ENCODE assay signal across 8 cellular contexts in the genomic region with DNA sequence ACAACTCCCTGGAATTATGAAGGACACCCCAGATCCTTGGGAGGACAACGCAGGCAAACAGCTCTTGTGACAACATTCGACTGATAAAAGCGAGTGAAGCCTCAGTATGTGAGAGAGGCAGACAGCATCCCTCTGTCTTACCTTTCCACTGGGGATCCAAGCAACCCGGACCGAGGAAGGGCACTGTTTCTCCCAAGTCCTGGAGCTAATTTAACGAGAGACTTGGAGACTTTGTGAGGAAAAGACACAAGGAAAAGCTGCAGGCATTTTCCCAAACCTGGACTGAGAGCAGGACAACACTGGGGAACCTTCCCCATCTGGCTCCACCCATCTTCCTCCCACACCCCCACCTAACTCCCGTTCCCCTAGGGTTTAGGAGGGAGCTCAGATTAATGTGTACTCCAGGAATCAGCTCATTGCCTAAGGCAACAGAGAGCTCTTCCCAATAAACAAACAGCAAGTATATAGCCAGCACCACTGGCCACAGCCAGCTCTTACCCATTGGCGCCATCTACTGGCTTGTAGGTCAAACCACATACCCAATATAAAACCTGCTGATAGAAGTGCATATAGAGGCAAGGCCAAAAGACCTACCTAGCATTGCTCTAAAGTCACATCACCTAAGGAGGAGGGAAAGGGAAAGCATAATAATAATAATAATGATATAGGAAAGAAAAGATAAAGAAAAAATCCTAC.
DNase-seq lines count a peak whose midpoint lies in the region; ATAC-seq, FAIRE-seq and TF ChIP-seq lines count a peak whose summit lies in the region.
"Not testable (repeated sequence)": the region's sequence is repeated elsewhere in the genome, so short reads cannot be mapped to it uniquely, and the experiment has no call there.

No MANE protein-coding gene starts in this region.

- TF ChIP-seq CTCF in WI38 (IDR thresholded peaks at IDR 0.05; ENCODE audit: low read depth, low read length) (peak; percentile 35; the same call in 1 of the 2 replicates), kidney (IDR thresholded peaks at IDR 0.05; ENCODE audit: borderline replicate concordance, extremely low read depth, insufficient read depth) (peak; percentile 43)

- not testable (repeated sequence) for H3K27me3 Mint-ChIP-seq in CD4-positive, alpha-beta memory T cell

- ATAC-seq in GM19372 (IDR thresholded peaks at IDR 0.05; ENCODE audit: low read depth, unreplicated experiment): peak; percentile 65
- ATAC-seq in HG03378 (IDR thresholded peaks at IDR 0.05; ENCODE audit: unreplicated experiment): peak; percentile 84

- H3K36me3 ChIP-seq in CD4-positive, alpha-beta memory T cell (ENCODE audit: insufficient read depth, low read length); kidney (ENCODE audit: control insufficient read depth in 1 of 2, insufficient read depth in 2 of 2, low read length in 2 of 2): not testable (repeated sequence)

- H3K27me3 ChIP-seq in CD4-positive, alpha-beta memory T cell (ENCODE audit: insufficient read depth, low read length): not testable (repeated sequence)

- intact Hi-C loops in CD4-positive, alpha-beta memory T cell (cut with micrococcal nuclease): loop anchor here (5.0 kb wide), 2 partner anchors 109 to 234 kb away; a partner anchor contains a TSS
- intact Hi-C loops in kidney (cut with DNase I): not testable (repeated sequence)

- POLR2A ChIA-PET in CD4-positive, alpha-beta memory T cell (lab: Charles Lee; ENCODE audit: partially characterized antibody): not testable (repeated sequence)

- H3K4me1 ChIP-seq in CD4-positive, alpha-beta memory T cell (ENCODE audit: insufficient read depth, low read length); kidney (ENCODE audit: control insufficient read depth in 1 of 2, insufficient read depth in 1 of 2, low read depth in 1 of 2, low read length in 2 of 2): not testable (repeated sequence)

- H3K9me3 ChIP-seq in CD4-positive, alpha-beta memory T cell (ENCODE audit: control insufficient read depth in 1 of 2, low read length in 2 of 2); kidney (ENCODE audit: control insufficient read depth in 1 of 2, low read length in 2 of 2): not testable (repeated sequence)

- FAIRE-seq in kidney (lab: Jason Lieb, UNC): not testable (repeated sequence)

- peak; percentile 37 to 63 (median 58) for DNase-seq in CD4-positive, alpha-beta memory T cell
- peak; percentile 45 for DNase-seq in NCI-H345 (lab: John Stamatoyannopoulos, UW)
- peak in 32 of 61 donors; percentile 0 to 66 (median 4) for DNase-seq in caudate nucleus (lab: John Stamatoyannopoulos, UW)
- DNase-seq in kidney: not testable (repeated sequence)
- peak in 2 of 3 donors; percentile 4 to 62 for DNase-seq in stimulated activated CD4-positive, alpha-beta T cell treated with anti-CD3 and anti-CD28 coated beads, Interleukin-12 subunit alpha, Interleukin-12 subunit beta, amount 100 ng/mL, for 48 hours (ENCODE audit: low read depth in 2 of 3, low spot score in 1 of 3)

- H3K4me3 Mint-ChIP-seq in CD4-positive, alpha-beta memory T cell: not testable (repeated sequence)

- CTCF ChIA-PET in CD4-positive, alpha-beta memory T cell (lab: Charles Lee; ENCODE audit: partially characterized antibody): interaction anchor here (0.7 kb wide), 1 partner anchor 413 kb away, joined by 3 read pairs; no protein-coding TSS in a partner anchor

- H3K36me3 Mint-ChIP-seq in CD4-positive, alpha-beta memory T cell: not testable (repeated sequence)

- H3K9me3 Mint-ChIP-seq in CD4-positive, alpha-beta memory T cell: not testable (repeated sequence)

- not testable (repeated sequence) for H3K9ac ChIP-seq in kidney (ENCODE audit: low read length in 2 of 2)

- H3K27ac ChIP-seq in CD4-positive, alpha-beta memory T cell (ENCODE audit: low read depth, low read length); caudate nucleus (ENCODE audit: low read depth, low read length); kidney (ENCODE audit: low read depth in 2 of 2, low read length in 2 of 2): not testable (repeated sequence)

- peak overlapping the region in 1 of 7 donors; percentile 37 for H3K27ac Mint-ChIP-seq in CD4-positive, alpha-beta memory T cell

- H3K4me1 Mint-ChIP-seq in CD4-positive, alpha-beta memory T cell: not testable (repeated sequence)

- H3K4me3 ChIP-seq in CD4-positive, alpha-beta memory T cell (ENCODE audit: low read length in 2 of 2); WI38 (ENCODE audit: low read depth, low read length); kidney (ENCODE audit: low read length in 2 of 2): not testable (repeated sequence)
